Comparison of ENCODE assay signal across 19 cellular contexts in genomic region chr20:3111507-3111906, GRCh38. TPM values are rescaled to one million over a fixed set of nuclear protein-coding genes. Genes with fewer than 3 reads are reported as not detected.
DNase-seq lines count a peak whose midpoint lies in the region; ATAC-seq, FAIRE-seq and TF ChIP-seq lines count a peak whose summit lies in the region.
"Had no signal": no experiment of that assay in that cellular context is flagged by ENCODE, and none has a peak within 500 bp of the region (broad histone marks: within the 10 kb centered on the region; RNA-seq: fewer than 3 reads in every experiment).

No MANE protein-coding gene starts in this region.

- H3K4me3 ChIP-seq in H7 (ENCODE audit: insufficient read depth, low read depth, low read length), result no peak overlapping the region
- H3K4me3 ChIP-seq in K562, result no peak overlapping the region
- no peak overlapping the region for H3K4me3 ChIP-seq in neutrophil (ENCODE audit: low read depth in 1 of 2, low read length in 1 of 2)
- H3K4me3 ChIP-seq: A549 had no signal

- no peaks in the 10 kb centered on the region for H3K9me1 ChIP-seq in K562 (ENCODE audit: control insufficient read depth, insufficient read depth, low read length)

- no peak for TF ChIP-seq CTCF in K562 (IDR thresholded peaks at IDR 0.05 in 2 of 3, conservative IDR thresholded peaks at IDR 0.05 in 1 of 3; ENCODE audit: insufficient read depth in 2 of 3, low read depth in 1 of 3, low read length in 3 of 3)
- TF ChIP-seq CTCF in neutrophil (IDR thresholded peaks at IDR 0.05), result no peak

- TF ChIP-seq POLR2A in K562 (conservative IDR thresholded peaks at IDR 0.05), result no peak

- H3K27me3 ChIP-seq in H7 (ENCODE audit: control insufficient read depth, insufficient read depth, low read length) (no peaks in the 10 kb centered on the region), K562 (ENCODE audit: control insufficient read depth in 2 of 2, insufficient read depth in 2 of 2, low read length in 2 of 2) (no peaks in the 10 kb centered on the region), neutrophil (no peaks in the 10 kb centered on the region)
- H3K27me3 ChIP-seq: BE2C had no signal

- no peak for FAIRE-seq in K562 (lab: Jason Lieb, UNC)
- FAIRE-seq: A549, GM12892 had no signal

- TF ChIP-seq RAD21 in K562 (CRISPR knock-in tag; conservative IDR thresholded peaks at IDR 0.05 in 1 of 2, IDR thresholded peaks at IDR 0.05 in 1 of 2), result no peak

- peaks cover 3% of the 10 kb centered on the region; the same call in 1 of the 2 replicates for H4K20me1 ChIP-seq in K562 (replicated peaks; ENCODE audit: control insufficient read depth, insufficient read depth, low read length)

- H3K36me3 ChIP-seq in H7 (replicated peaks; ENCODE audit: control insufficient read depth, insufficient read depth, low read length) (no peaks in the 10 kb centered on the region), K562 (ENCODE audit: control insufficient read depth, insufficient read depth, low read length) (peaks cover 4% of the 10 kb centered on the region; the same call in 1 of the 3 replicates), neutrophil (peaks cover 7% of the 10 kb centered on the region)
- H3K36me3 ChIP-seq: BE2C had no signal

- H3K4me2 ChIP-seq in K562 (ENCODE audit: insufficient read depth, low read length), result no peak overlapping the region
- H3K4me2 ChIP-seq: A549 had no signal

- POLR2A ChIA-PET in K562 (lab: Yijun Ruan, JAX), result interaction anchor here (0.6 kb wide), 1 partner anchor 10 kb away, joined by 3 read pairs; no protein-coding TSS in a partner anchor

- no peak for TF ChIP-seq EP300 in K562 (IDR thresholded peaks at IDR 0.05; ENCODE audit: low read length)

- CTCF ChIA-PET in K562 (lab: Yijun Ruan, JAX; ENCODE audit: low intra/inter-chr PET ratio), result interaction anchor here (1.0 kb wide), 1 partner anchor 58 kb away, joined by 3 read pairs; no protein-coding TSS in a partner anchor

- 0 out of 3 replicates have a peak, but pooled peaks have one; percentile 32 for ATAC-seq in K562
- no peak for ATAC-seq in Right ventricle myocardium inferior
- ATAC-seq: A549 had no signal

- intact Hi-C loops in K562 (cut with micrococcal nuclease), result no loop called here
- intact Hi-C loops in Right ventricle myocardium inferior (cut with DNase I), result loop anchor here (5.0 kb wide), 1 partner anchor 34 kb away; no protein-coding TSS in a partner anchor

- H3K27ac ChIP-seq in K562 (ENCODE audit: extremely low read depth, low read depth, low read length), result no peak overlapping the region
- peak overlapping the region; percentile 79 for H3K27ac ChIP-seq in neutrophil
- H3K27ac ChIP-seq: A549 had no signal

- BruUV-seq in K562 (replicated peaks; lab: Mats Ljungman, UMichigan), result no TSS peak

- H3K9ac ChIP-seq in K562 (ENCODE audit: insufficient read depth in 1 of 2, low read depth in 2 of 2, low read length in 2 of 2), result no peak overlapping the region

- DNase-seq in H7 (peak; percentile 15), K562 (ENCODE audit: extremely low read depth in 1 of 4, low spot score in 3 of 4) (no peak), epidermal melanocyte (ENCODE audit: insufficient read length, low spot score) (no peak), Right ventricle myocardium inferior (ENCODE audit: missing footprints) (no peak)
- no peak for DNase-seq in activated naive CD4-positive, alpha-beta T cell treated with Interleukin-2 at 50 U/mL for 16 hours
- DNase-seq: BE2C; Caco-2; CD8-positive, alpha-beta memory T cell; DND-41; GDM1; GOT3; HCEC 1CT; HFFc6; KBM-7 had no signal

- H2AFZ ChIP-seq in K562 (ENCODE audit: low read depth, low read length), result no peak overlapping the region

- in situ Hi-C loops in K562 (cut with MboI), result no loop called here

- H3K4me1 ChIP-seq in K562 (replicated peaks in 1 of 2; ENCODE audit: control insufficient read depth in 2 of 2, insufficient read depth in 2 of 2, low read length in 2 of 2), result peaks cover 0 to 10% of the 10 kb centered on the region in 2 experiments; a peak in 4 of 5 replicates
- peaks cover 90 to 92% of the 10 kb centered on the region in 2 experiments for H3K4me1 ChIP-seq in neutrophil (ENCODE audit: control insufficient read depth in 1 of 2, insufficient read depth in 1 of 2, low read depth in 1 of 2, low read length in 1 of 2)
- H3K4me1 ChIP-seq: Caco-2 had no signal

- H3K79me2 ChIP-seq in K562 (ENCODE audit: control insufficient read depth, insufficient read depth, low read length), result no peaks in the 10 kb centered on the region

- H3K9me3 ChIP-seq in K562 (replicated peaks; ENCODE audit: control insufficient read depth, insufficient read depth, low read depth, low read length) (no peaks in the 10 kb centered on the region), neutrophil (no peaks in the 10 kb centered on the region)
- H3K9me3 ChIP-seq: A549, BE2C, Caco-2 had no signal

- 51% methylated on average over 6 of the region's 7 CpGs for WGBS in K562 (ENCODE audit: insufficient coverage, low coverage, missing lambda C conversion rate)

RNA-seq across cellular contexts. Expression of gene AVP, which starts 27.0 kb away (rescaled TPM):
- total RNA-seq in H7 (2014; rRNA removed; shearing (Covaris generic)), result not detected in 2 replicates
- total RNA-seq in K562 (2011; cell fraction: chromatin; rRNA removed; ENCODE audit: low replicate concordance), result not detected in 2 replicates
- total RNA-seq in K562 (2011; cell fraction: nucleolus; rRNA removed), result not detected in 2 replicates
- total RNA-seq in K562 (2011; cell fraction: nucleoplasm; rRNA removed), result not detected in 2 replicates
- total RNA-seq in K562 (2014; rRNA removed) (not detected in 2 replicates), K562 (2014; rRNA removed; fragmentation: Illumina TruSeq; extraction: Trizol) (not detected in 2 replicates), K562 (2015; rRNA removed; fragmentation: Illumina TruSeq; extraction: Trizol) (not detected in 2 replicates), K562 (2021) (not detected in 2 replicates), Right ventricle myocardium inferior (0.84 TPM)
- polyA plus RNA-seq in K562 (2011; rRNA removed) (not detected in 2 replicates), K562 (2014; fragmentation: Illumina TruSeq; extraction: Trizol) (not detected in 2 replicates), K562 (2014; fragmentation: Nextera tagmentation; extraction: Ambion mirVana) (not detected), K562 (2014; rRNA removed) (not detected in 2 replicates)
- 0.49 TPM in 1 of 2 replicates, not detected in the other for polyA plus RNA-seq in K562 (2011; cell fraction: cytosol; rRNA removed)
- polyA plus RNA-seq in K562 (2011; cell fraction: nucleus; rRNA removed), result 0.22 TPM in 1 of 2 replicates, not detected in the other
- polyA plus RNA-seq in K562 (2012), result not detected in 2 replicates
- not detected in 2 replicates for polyA minus RNA-seq in K562 (2011; rRNA and poly(A)+ RNA removed)
- polyA minus RNA-seq in K562 (2011; cell fraction: cytosol; rRNA and poly(A)+ RNA removed), result not detected in 2 replicates
- polyA minus RNA-seq in K562 (2011; cell fraction: nucleus; rRNA and poly(A)+ RNA removed), result not detected in 2 replicates
- total RNA-seq: Caco-2; CD8-positive, alpha-beta memory T cell; HFFc6 had no signal
- polyA plus RNA-seq: A549; AG04450; CD14-positive monocyte; CD8-positive, alpha-beta memory T cell had no signal

RNA-seq across cellular contexts. Expression of gene OXT, which starts 40.1 kb away (rescaled TPM):
- total RNA-seq in H7 (2014; rRNA removed; shearing (Covaris generic)), result 1.5 TPM in 1 of 2 replicates, not detected in the other
- not detected in 2 replicates for total RNA-seq in K562 (2011; cell fraction: chromatin; rRNA removed; ENCODE audit: low replicate concordance)
- total RNA-seq in K562 (2011; cell fraction: nucleolus; rRNA removed), result not detected in 2 replicates
- not detected in 2 replicates for total RNA-seq in K562 (2011; cell fraction: nucleoplasm; rRNA removed)
- total RNA-seq in K562 (2014; rRNA removed) (not detected in 2 replicates), K562 (2014; rRNA removed; fragmentation: Illumina TruSeq; extraction: Trizol) (not detected in 2 replicates), K562 (2015; rRNA removed; fragmentation: Illumina TruSeq; extraction: Trizol) (not detected in 2 replicates), K562 (2021) (not detected in 2 replicates), Right ventricle myocardium inferior (0.54 TPM)
- polyA plus RNA-seq in K562 (2011; rRNA removed) (not detected in 2 replicates), K562 (2014; fragmentation: Illumina TruSeq; extraction: Trizol) (not detected in 2 replicates), K562 (2014; fragmentation: Nextera tagmentation; extraction: Ambion mirVana) (not detected), K562 (2014; rRNA removed) (not detected in 2 replicates)
- not detected in 2 replicates for polyA plus RNA-seq in K562 (2011; cell fraction: cytosol; rRNA removed)
- polyA plus RNA-seq in K562 (2011; cell fraction: nucleus; rRNA removed), result not detected in 2 replicates
- not detected in 2 replicates for polyA plus RNA-seq in K562 (2012)
- polyA minus RNA-seq in K562 (2011; rRNA and poly(A)+ RNA removed), result not detected in 2 replicates
- not detected in 2 replicates for polyA minus RNA-seq in K562 (2011; cell fraction: cytosol; rRNA and poly(A)+ RNA removed)
- not detected in 2 replicates for polyA minus RNA-seq in K562 (2011; cell fraction: nucleus; rRNA and poly(A)+ RNA removed)
- total RNA-seq: HFFc6 had no signal
- polyA plus RNA-seq: A549, AG04450, CD14-positive monocyte had no signal

RNA-seq across cellular contexts. Expression of gene FASTKD5, which starts 48.2 kb away (rescaled TPM):
- 20.4 and 22.0 TPM in 2 replicates for total RNA-seq in H7 (2014; rRNA removed; shearing (Covaris generic))
- 21.4 and 33.7 TPM in 2 replicates for total RNA-seq in K562 (2011; cell fraction: chromatin; rRNA removed; ENCODE audit: low replicate concordance)
- total RNA-seq in K562 (2011; cell fraction: nucleolus; rRNA removed), result 15.5 and 15.7 TPM in 2 replicates
- 13.7 and 18.6 TPM in 2 replicates for total RNA-seq in K562 (2011; cell fraction: nucleoplasm; rRNA removed)
- total RNA-seq in K562 (2014; rRNA removed) (19.8 and 20.7 TPM in 2 replicates), K562 (2014; rRNA removed; fragmentation: Illumina TruSeq; extraction: Trizol) (24.4 and 25.4 TPM in 2 replicates), K562 (2015; rRNA removed; fragmentation: Illumina TruSeq; extraction: Trizol) (24.3 and 25.2 TPM in 2 replicates), K562 (2021) (21.2 and 22.8 TPM in 2 replicates), Right ventricle myocardium inferior (27.9 TPM)
- polyA plus RNA-seq in K562 (2011; rRNA removed) (32.5 and 36.6 TPM in 2 replicates), K562 (2014; fragmentation: Illumina TruSeq; extraction: Trizol) (23.4 and 25.9 TPM in 2 replicates), K562 (2014; fragmentation: Nextera tagmentation; extraction: Ambion mirVana) (10 to 100 TPM; 31.7 to 35.8 TPM), K562 (2014; rRNA removed) (23.6 and 24.3 TPM in 2 replicates)
- 13.6 and 25.6 TPM in 2 replicates for polyA plus RNA-seq in K562 (2011; cell fraction: cytosol; rRNA removed)
- polyA plus RNA-seq in K562 (2011; cell fraction: nucleus; rRNA removed), result 10.9 and 22.1 TPM in 2 replicates
- 12.1 and 15.1 TPM in 2 replicates for polyA plus RNA-seq in K562 (2012)
- polyA minus RNA-seq in K562 (2011; rRNA and poly(A)+ RNA removed), result 35.6 and 49.1 TPM in 2 replicates
- polyA minus RNA-seq in K562 (2011; cell fraction: cytosol; rRNA and poly(A)+ RNA removed), result 13.5 and 13.9 TPM in 2 replicates
- polyA minus RNA-seq in K562 (2011; cell fraction: nucleus; rRNA and poly(A)+ RNA removed), result 5.7 and 16.3 TPM in 2 replicates

RNA-seq across cellular contexts. Expression of gene UBOX5, which starts 48.2 kb away (rescaled TPM):
- 6.4 and 6.9 TPM in 2 replicates for total RNA-seq in H7 (2014; rRNA removed; shearing (Covaris generic))
- 4.9 and 13.2 TPM in 2 replicates for total RNA-seq in K562 (2011; cell fraction: chromatin; rRNA removed; ENCODE audit: low replicate concordance)
- total RNA-seq in K562 (2011; cell fraction: nucleolus; rRNA removed), result 7.1 and 7.2 TPM in 2 replicates
- total RNA-seq in K562 (2011; cell fraction: nucleoplasm; rRNA removed), result 7.6 and 7.8 TPM in 2 replicates
- 2.8 and 4.4 TPM in 2 replicates for total RNA-seq in K562 (2014; rRNA removed)
- total RNA-seq in K562 (2014; rRNA removed; fragmentation: Illumina TruSeq; extraction: Trizol), result 1.3 and 1.8 TPM in 2 replicates
- 2.0 and 2.3 TPM in 2 replicates for total RNA-seq in K562 (2015; rRNA removed; fragmentation: Illumina TruSeq; extraction: Trizol)
- total RNA-seq in K562 (2021), result 5.0 and 5.4 TPM in 2 replicates
- 2.2 and 6.4 TPM in 2 replicates for polyA plus RNA-seq in K562 (2011; rRNA removed)
- 3.7 and 4.6 TPM in 2 replicates for polyA plus RNA-seq in K562 (2011; cell fraction: cytosol; rRNA removed)
- polyA plus RNA-seq in K562 (2011; cell fraction: nucleus; rRNA removed), result 3.1 and 4.1 TPM in 2 replicates
- 3.3 and 3.4 TPM in 2 replicates for polyA plus RNA-seq in K562 (2012)
- polyA plus RNA-seq in K562 (2014; fragmentation: Illumina TruSeq; extraction: Trizol), result 3.9 and 4.1 TPM in 2 replicates
- under 1 TPM; 0.24 to 0.85 TPM for polyA plus RNA-seq in K562 (2014; fragmentation: Nextera tagmentation; extraction: Ambion mirVana)
- 2.1 and 2.2 TPM in 2 replicates for polyA plus RNA-seq in K562 (2014; rRNA removed)
- polyA minus RNA-seq in K562 (2011; rRNA and poly(A)+ RNA removed), result 3.2 and 4.3 TPM in 2 replicates
- polyA minus RNA-seq in K562 (2011; cell fraction: cytosol; rRNA and poly(A)+ RNA removed), result 3.3 and 6.9 TPM in 2 replicates
- 1.9 and 3.8 TPM in 2 replicates for polyA minus RNA-seq in K562 (2011; cell fraction: nucleus; rRNA and poly(A)+ RNA removed)
- 2.4 TPM for total RNA-seq in Right ventricle myocardium inferior
